Comparison of ENCODE assay signal across 26 cellular contexts in the genomic region with DNA sequence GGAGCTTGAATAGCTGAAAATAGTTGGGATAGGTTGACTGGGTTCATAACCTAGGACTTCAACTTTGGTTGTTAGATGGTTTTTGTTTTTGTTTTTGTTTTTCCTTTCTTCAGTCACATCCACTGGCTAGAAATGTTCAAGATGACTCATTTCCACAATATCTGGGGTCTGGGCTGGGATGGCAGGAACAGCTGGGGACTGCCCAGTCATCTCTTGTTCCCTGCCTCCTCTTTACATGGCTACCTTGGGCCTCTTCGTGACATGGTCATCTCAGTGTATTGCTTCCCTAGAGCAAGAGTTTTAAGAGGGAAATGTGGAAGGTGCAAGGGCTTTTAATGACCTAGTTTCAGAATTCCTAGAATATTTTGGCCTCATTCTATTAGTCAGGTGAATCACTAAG.
"Had no signal": no experiment of that assay in that cellular context is flagged by ENCODE, and none has a peak within 500 bp of the region (broad histone marks: within the 10 kb centered on the region; RNA-seq: fewer than 3 reads in every experiment).

No MANE protein-coding gene starts in this region.

- FAIRE-seq: astrocyte, bronchial epithelial cell, frontal cortex had no signal

- DNase-seq: activated CD4-positive, alpha-beta memory T cell treated with anti-CD3 and anti-CD28 coated beads for 36 hours; activated CD4-positive, alpha-beta T cell treated with anti-CD3 and anti-CD28 coated beads for 1 hour; activated CD4-positive, alpha-beta T cell treated with anti-CD3 and anti-CD28 coated beads for 4 hours; activated CD8-positive, alpha-beta memory T cell treated with anti-CD3 and anti-CD28 coated beads, Interleukin-2, amount 10 ng/mL, durations not matched to agents 7 days and 5 days; activated CD8-positive, alpha-beta memory T cell treated with anti-CD3 and anti-CD28 coated beads, Interleukin-2, amount 50 U/mL, for 48 hours; activated CD8-positive, alpha-beta T cell treated with anti-CD3 and anti-CD28 coated beads, Interleukin-2, amount 10 ng/mL, durations not matched to agents 7 days and 5 days; activated effector memory CD4-positive, alpha-beta T cell treated with Interleukin-2 at 50 U/mL for 16 hours; activated gamma-delta T cell treated with Interleukin-2 at 50 U/mL for 16 hours; activated naive CD4-positive, alpha-beta T cell treated with anti-CD3 and anti-CD28 coated beads, Interleukin-2, amount 50 U/mL, for 16 hours; activated naive CD4-positive, alpha-beta T cell treated with Interleukin-2 at 50 U/mL for 16 hours; activated T-cell treated with anti-CD3 and anti-CD28 coated beads for 4 hours; activated T-cell treated with anti-CD3 and anti-CD28 coated beads, Interleukin-2, amount 50 U/mL, for 24 hours; activated T-cell treated with anti-CD3 and anti-CD28 coated beads, Interleukin-2, amount 50 U/mL, for 72 hours; amniotic stem cell; anterior cingulate cortex; brain microvascular endothelial cell; dorsolateral prefrontal cortex; effector memory CD4-positive, alpha-beta T cell; endodermal cell; foreskin fibroblast; glutamatergic neuron; heart left ventricle; T-helper 2 cell had no signal
